10 cellular contexts compared by ENCODE assay signal in genomic region chr18:76981388-76981968, GRCh38.
DNase-seq lines count a peak whose midpoint lies in the region; ATAC-seq and TF ChIP-seq lines count a peak whose summit lies in the region.
"Had no signal": no experiment of that assay in that cellular context is flagged by ENCODE, and none has a peak within 500 bp of the region (broad histone marks: within the 10 kb centered on the region; RNA-seq: fewer than 3 reads in every experiment).

No MANE protein-coding gene starts in this region.

- peaks cover 12% of the 10 kb centered on the region for H3K36me3 Mint-ChIP-seq in progenitor cell of endocrine pancreas (ENCODE audit: insufficient read depth)
- H3K36me3 Mint-ChIP-seq: activated naive CD4-positive, alpha-beta T cell treated with anti-CD3 and anti-CD28 coated beads, Interleukin-2, amount 50 U/mL, for 72 hours had no signal

- no peaks in the 10 kb centered on the region for H3K27me3 Mint-ChIP-seq in progenitor cell of endocrine pancreas
- H3K27me3 Mint-ChIP-seq: CD4-positive, CD25-positive, alpha-beta regulatory T cell had no signal

- H3K27ac Mint-ChIP-seq in progenitor cell of endocrine pancreas, result no peak overlapping the region
- H3K27ac Mint-ChIP-seq: CD4-positive, CD25-positive, alpha-beta regulatory T cell had no signal

- peak overlapping the region; percentile 26 for H3K4me3 ChIP-seq in GM12865 (ENCODE audit: low read depth, low read length)

- no peaks in the 10 kb centered on the region for H3K9me3 Mint-ChIP-seq in progenitor cell of endocrine pancreas (ENCODE audit: low read depth)
- H3K9me3 Mint-ChIP-seq: activated naive CD4-positive, alpha-beta T cell treated with anti-CD3 and anti-CD28 coated beads, Interleukin-2, amount 50 U/mL, for 72 hours; CD4-positive, CD25-positive, alpha-beta regulatory T cell had no signal

- peaks cover 6% of the 10 kb centered on the region for H3K4me1 Mint-ChIP-seq in progenitor cell of endocrine pancreas (ENCODE audit: low read depth)

- TF ChIP-seq CTCF in GM12865 (IDR thresholded peaks at IDR 0.05; ENCODE audit: insufficient read depth, low read depth, low read length, missing control alignments) (peak; percentile 3), progenitor cell of endocrine pancreas (IDR thresholded peaks at IDR 0.05; ENCODE audit: unreplicated experiment) (no peak)

- ATAC-seq in GM19468 (IDR thresholded peaks at IDR 0.05; ENCODE audit: extremely low read depth, unreplicated experiment), result peak; percentile 35
- peak; percentile 42 for ATAC-seq in HG03135 (IDR thresholded peaks at IDR 0.05; ENCODE audit: unreplicated experiment)
- no peak for ATAC-seq in GM19328 (IDR thresholded peaks at IDR 0.05; ENCODE audit: unreplicated experiment)
- ATAC-seq: activated naive CD4-positive, alpha-beta T cell treated with anti-CD3 and anti-CD28 coated beads, Interleukin-2, amount 50 U/mL, for 72 hours had no signal

- DNase-seq in GM12865 (ENCODE audit: low read depth) (peak; percentile 74), ecto neural progenitor cell (ENCODE audit: low spot score) (peak; percentile 32), progenitor cell of endocrine pancreas (ENCODE audit: low spot score, unreplicated experiment) (no peak), Kasumi-1 (lab: John Stamatoyannopoulos, UW) (no peak), activated gamma-delta T cell (lab: John Stamatoyannopoulos, UW) (no peak)
- DNase-seq: CD4-positive, CD25-positive, alpha-beta regulatory T cell had no signal

- no peak overlapping the region for H3K4me3 Mint-ChIP-seq in progenitor cell of endocrine pancreas (ENCODE audit: low read depth)
- H3K4me3 Mint-ChIP-seq: CD4-positive, CD25-positive, alpha-beta regulatory T cell had no signal

Comparison
In these comparisons a context has a peak if more than half of its experiments do, and no peak if none do; other contexts are left out.
1. DNase-seq: peak in GM12865 (single experiment) and ecto neural progenitor cell (single experiment); none in progenitor cell of endocrine pancreas (single experiment), Kasumi-1 (0 of 2) and activated gamma-delta T cell (single experiment).